In the genomic region with DNA sequence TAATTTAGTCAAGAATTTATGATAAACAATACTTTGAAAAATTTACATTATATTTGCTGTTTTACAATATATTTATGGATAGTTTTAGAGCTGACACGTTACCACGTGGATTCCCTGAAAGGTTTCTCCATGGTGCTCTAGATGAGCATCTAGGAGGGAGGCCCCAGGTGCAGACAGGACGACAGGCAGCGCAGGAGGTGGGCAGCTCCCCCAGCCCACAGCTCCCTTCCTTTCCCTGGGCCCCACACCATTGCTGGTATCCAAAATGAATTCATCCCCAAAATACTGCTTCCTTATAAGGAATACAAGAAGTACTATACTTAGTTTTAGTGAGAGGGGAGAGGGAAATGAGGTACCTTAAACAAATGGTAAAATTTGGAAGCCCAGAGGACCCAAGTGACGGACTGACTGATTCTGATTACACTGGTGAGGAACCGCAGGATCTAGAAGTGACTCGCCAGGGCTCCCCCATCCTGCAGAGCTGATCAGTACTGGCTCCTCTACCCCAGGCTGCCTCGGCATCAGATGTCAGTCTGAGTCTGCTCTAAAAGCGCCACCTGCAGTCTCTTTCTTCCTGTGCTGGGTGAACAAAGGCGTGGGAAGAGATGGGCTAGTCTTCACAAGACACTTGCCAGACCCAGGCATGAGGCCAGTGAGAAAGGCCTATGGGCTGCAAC, we compare ENCODE assay signal across 9 cellular contexts.
DNase-seq lines count a peak whose midpoint lies in the region; ATAC-seq and TF ChIP-seq lines count a peak whose summit lies in the region.
"Had no signal": no experiment of that assay in that cellular context is flagged by ENCODE, and none has a peak within 500 bp of the region (broad histone marks: within the 10 kb centered on the region; RNA-seq: fewer than 3 reads in every experiment).

No MANE protein-coding gene starts in this region.

- no peak overlapping the region for H3K4me3 Mint-ChIP-seq in activated CD4-positive, alpha-beta T cell treated with anti-CD3 and anti-CD28 coated beads, Interleukin-2, amount 10 ng/mL, durations not matched to agents 24 days and 14 days
- no peak overlapping the region for H3K4me3 Mint-ChIP-seq in endodermal cell

- H3K27ac Mint-ChIP-seq in activated CD4-positive, alpha-beta T cell treated with anti-CD3 and anti-CD28 coated beads, Interleukin-2, amount 10 ng/mL, durations not matched to agents 24 days and 14 days: peak overlapping the region; percentile 67
- H3K27ac Mint-ChIP-seq in endodermal cell: peak overlapping the region; percentile 92

- H3K4me1 ChIP-seq in left ventricle myocardium inferior: peaks cover 42% of the 10 kb centered on the region
- peaks cover 4% of the 10 kb centered on the region for H3K4me1 ChIP-seq in endodermal cell (ENCODE audit: control insufficient read depth, insufficient read depth, low read length)

- H3K36me3 ChIP-seq in left ventricle myocardium inferior (peaks cover 43% of the 10 kb centered on the region), endodermal cell (ENCODE audit: control insufficient read depth, insufficient read depth, low read length) (peaks cover 58% of the 10 kb centered on the region)

- H3K4me3 ChIP-seq in left ventricle myocardium inferior (no peak overlapping the region), endodermal cell (ENCODE audit: low read length) (no peak overlapping the region)
- H3K4me3 ChIP-seq: lung had no signal

- ATAC-seq in left cardiac atrium (peak; percentile 2 to 28), HG02973 (IDR thresholded peaks at IDR 0.05; ENCODE audit: unreplicated experiment) (peak; percentile 90)

- intact Hi-C loops in left cardiac atrium (cut with DNase I): no loop called here
- intact Hi-C loops in left ventricle myocardium inferior (cut with micrococcal nuclease): no loop called here
- intact Hi-C loops in activated CD4-positive, alpha-beta T cell treated with anti-CD3 and anti-CD28 coated beads, Interleukin-2, amount 10 ng/mL, durations not matched to agents 24 days and 14 days (cut with micrococcal nuclease): loop anchor here (1.0 to 5.0 kb wide), 3 partner anchors 118 to 195 kb away; a partner anchor contains a TSS

- H3K27me3 Mint-ChIP-seq in activated CD4-positive, alpha-beta T cell treated with anti-CD3 and anti-CD28 coated beads, Interleukin-2, amount 10 ng/mL, durations not matched to agents 24 days and 14 days: no peaks in the 10 kb centered on the region
- H3K27me3 Mint-ChIP-seq in endodermal cell (ENCODE audit: insufficient read depth): no peaks in the 10 kb centered on the region

- peaks cover 15% of the 10 kb centered on the region for H3K4me1 Mint-ChIP-seq in activated CD4-positive, alpha-beta T cell treated with anti-CD3 and anti-CD28 coated beads, Interleukin-2, amount 10 ng/mL, durations not matched to agents 24 days and 14 days
- peaks cover 8% of the 10 kb centered on the region for H3K4me1 Mint-ChIP-seq in endodermal cell

- peaks cover 4% of the 10 kb centered on the region for H3K36me3 Mint-ChIP-seq in activated CD4-positive, alpha-beta T cell treated with anti-CD3 and anti-CD28 coated beads, Interleukin-2, amount 10 ng/mL, durations not matched to agents 24 days and 14 days (ENCODE audit: low read depth)
- H3K36me3 Mint-ChIP-seq in endodermal cell (ENCODE audit: low read depth): peaks cover 62% of the 10 kb centered on the region

- WGBS in endodermal cell (ENCODE audit: insufficient coverage in 1 of 2, insufficient read length in 1 of 2), 2 experiments: 61 to 78% methylated on average over 3 to 10 of the region's 10 CpGs

- H3K9me3 Mint-ChIP-seq in activated CD4-positive, alpha-beta T cell treated with anti-CD3 and anti-CD28 coated beads, Interleukin-2, amount 10 ng/mL, durations not matched to agents 24 days and 14 days: no peaks in the 10 kb centered on the region
- H3K9me3 Mint-ChIP-seq in endodermal cell: no peaks in the 10 kb centered on the region

- TF ChIP-seq CTCF in left ventricle myocardium inferior (IDR thresholded peaks at IDR 0.05; ENCODE audit: borderline replicate concordance) (no peak), endodermal cell (conservative IDR thresholded peaks at IDR 0.05) (peak; percentile 70)

- H3K9ac ChIP-seq in endodermal cell (ENCODE audit: extremely low read depth, low read length, poor library complexity, severe bottlenecking): no peak overlapping the region

- no peak for DNase-seq in left cardiac atrium
- no peak for DNase-seq in left ventricle myocardium inferior
- peak; percentile 58 for DNase-seq in NCI-H2107 (lab: John Stamatoyannopoulos, UW)
- peak; percentile 90 for DNase-seq in activated CD4-positive, alpha-beta T cell treated with anti-CD3 and anti-CD28 coated beads, Interleukin-2, amount 10 ng/mL, durations not matched to agents 24 days and 14 days
- peak; percentile 95 for DNase-seq in endodermal cell
- peak; percentile 20 to 46 for DNase-seq in stimulated activated CD4-positive, alpha-beta T cell treated with anti-CD3 and anti-CD28 coated beads, Interleukin-12 subunit alpha, Interleukin-12 subunit beta, amount 100 ng/mL, for 24 hours (ENCODE audit: low read depth in 2 of 2)
- DNase-seq in foreskin melanocyte: no peak

- H3K9me3 ChIP-seq in left ventricle myocardium inferior (replicated peaks) (no peaks in the 10 kb centered on the region), endodermal cell (ENCODE audit: control insufficient read depth, low read length) (no peaks in the 10 kb centered on the region)

- H3K27ac ChIP-seq in left ventricle myocardium inferior (replicated peaks) (no peak overlapping the region), endodermal cell (ENCODE audit: low read depth, low read length) (peak overlapping the region; percentile 75)

- H3K27me3 ChIP-seq in left ventricle myocardium inferior (ENCODE audit: low read depth) (no peaks in the 10 kb centered on the region), endodermal cell (ENCODE audit: control insufficient read depth, insufficient read depth, low read length, poor library complexity, severe bottlenecking) (no peaks in the 10 kb centered on the region)

Comparison
In these comparisons a context has a peak if more than half of its experiments do, and no peak if none do; other contexts are left out.
1. DNase-seq: peak in NCI-H2107 (single experiment), activated CD4-positive, alpha-beta T cell treated with anti-CD3 and anti-CD28 coated beads, Interleukin-2, amount 10 ng/mL, durations not matched to agents 24 days and 14 days (single experiment), endodermal cell (single experiment) and stimulated activated CD4-positive, alpha-beta T cell treated with anti-CD3 and anti-CD28 coated beads, Interleukin-12 subunit alpha, Interleukin-12 subunit beta, amount 100 ng/mL, for 24 hours (2 of 2); none in left cardiac atrium (single experiment), left ventricle myocardium inferior (single experiment) and foreskin melanocyte (single experiment).